Comparison of ENCODE assay signal across 1 cellular context in the genomic region with DNA sequence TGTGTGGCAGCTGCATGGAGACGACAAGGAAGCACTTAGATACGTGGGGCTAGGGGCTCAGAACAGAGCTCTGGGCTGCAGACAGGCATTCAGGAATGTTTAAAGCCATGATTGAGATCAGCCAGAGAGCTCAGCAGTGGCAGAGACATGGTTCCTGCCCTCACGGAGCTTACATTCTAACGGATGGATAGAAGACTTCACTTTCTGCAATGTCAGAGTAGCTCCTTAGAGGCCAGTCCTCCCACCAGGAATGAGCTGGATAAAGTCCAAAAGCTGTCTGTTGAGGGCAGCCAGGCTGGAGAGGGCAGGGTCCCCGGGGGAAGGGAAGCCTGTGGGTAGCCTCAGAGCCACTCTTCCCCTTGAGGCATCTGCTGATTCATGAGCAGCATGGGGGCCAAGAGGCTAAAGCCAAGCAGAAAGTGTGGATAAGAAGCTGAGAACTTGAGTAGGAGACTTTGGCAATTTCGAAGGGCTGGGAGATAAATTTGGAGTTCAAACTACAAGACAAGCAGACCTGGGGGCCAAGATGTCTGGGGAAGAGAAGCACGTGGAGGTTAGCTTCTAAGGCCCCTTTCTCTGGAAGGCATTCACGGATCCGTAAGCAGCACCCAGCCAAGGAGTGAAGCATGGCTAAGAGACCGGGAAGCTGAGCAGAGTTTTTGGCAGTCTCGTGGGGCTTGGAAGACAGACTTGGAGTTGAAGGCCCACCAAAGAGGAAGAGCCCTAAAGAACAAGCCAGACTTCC.
TF ChIP-seq lines count a peak whose summit lies in the region.

No MANE protein-coding gene starts in this region.

TF ChIP-seq in K562, 482 proteins besides CTCF, POLR2A, EP300 and RAD21:
- peak; percentile 48 for TF ChIP-seq ZNF316 (IDR thresholded peaks at IDR 0.05)
- TF ChIP-seq, protein P1, sequence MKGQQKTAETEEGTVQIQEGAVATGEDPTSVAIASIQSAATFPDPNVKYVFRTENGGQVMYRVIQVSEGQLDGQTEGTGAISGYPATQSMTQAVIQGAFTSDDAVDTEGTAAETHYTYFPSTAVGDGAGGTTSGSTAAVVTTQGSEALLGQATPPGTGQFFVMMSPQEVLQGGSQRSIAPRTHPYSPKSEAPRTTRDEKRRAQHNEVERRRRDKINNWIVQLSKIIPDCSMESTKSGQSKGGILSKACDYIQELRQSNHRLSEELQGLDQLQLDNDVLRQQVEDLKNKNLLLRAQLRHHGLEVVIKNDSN (CRISPR knock-in tag; IDR thresholded peaks at IDR 0.05): no peak
- no peak for TF ChIP-seq ZFP1 (CRISPR knock-in tag; IDR thresholded peaks at IDR 0.05)
- TF ChIP-seq, protein P2, sequence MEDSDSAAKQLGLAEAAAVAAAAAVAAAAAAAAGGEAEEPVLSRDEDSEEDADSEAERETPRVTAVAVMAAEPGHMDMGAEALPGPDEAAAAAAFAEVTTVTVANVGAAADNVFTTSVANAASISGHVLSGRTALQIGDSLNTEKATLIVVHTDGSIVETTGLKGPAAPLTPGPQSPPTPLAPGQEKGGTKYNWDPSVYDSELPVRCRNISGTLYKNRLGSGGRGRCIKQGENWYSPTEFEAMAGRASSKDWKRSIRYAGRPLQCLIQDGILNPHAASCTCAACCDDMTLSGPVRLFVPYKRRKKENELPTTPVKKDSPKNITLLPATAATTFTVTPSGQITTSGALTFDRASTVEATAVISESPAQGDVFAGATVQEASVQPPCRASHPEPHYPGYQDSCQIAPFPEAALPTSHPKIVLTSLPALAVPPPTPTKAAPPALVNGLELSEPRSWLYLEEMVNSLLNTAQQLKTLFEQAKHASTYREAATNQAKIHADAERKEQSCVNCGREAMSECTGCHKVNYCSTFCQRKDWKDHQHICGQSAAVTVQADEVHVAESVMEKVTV (CRISPR knock-in tag; IDR thresholded peaks at IDR 0.05): no peak
